Comparison of ENCODE assay signal across 20 cellular contexts in the genomic region with DNA sequence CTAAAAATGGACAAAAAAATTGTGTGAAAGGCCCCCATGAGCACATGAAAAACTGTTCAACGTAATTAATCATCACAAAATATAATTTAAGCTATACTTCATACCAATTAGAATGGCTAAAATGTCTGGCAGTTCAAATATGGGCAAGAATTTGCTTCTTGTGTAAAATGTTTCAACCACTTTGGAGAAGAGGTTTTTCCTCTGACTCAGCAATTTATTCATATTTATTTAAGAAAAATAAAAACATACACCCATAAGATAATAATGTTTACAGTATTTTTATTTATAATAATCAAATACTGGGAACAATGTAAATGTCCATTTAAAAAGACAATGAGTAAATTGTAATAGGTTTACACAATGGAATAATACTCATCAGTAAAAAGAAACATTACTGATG.
DNase-seq lines count a peak whose midpoint lies in the region; ATAC-seq, FAIRE-seq and TF ChIP-seq lines count a peak whose summit lies in the region.
"Had no signal": no experiment of that assay in that cellular context is flagged by ENCODE, and none has a peak within 500 bp of the region (broad histone marks: within the 10 kb centered on the region; RNA-seq: fewer than 3 reads in every experiment).

No MANE protein-coding gene starts in this region.

- dilution Hi-C loops in IMR-90 (cut with HindIII; ENCODE audit: low sequenced_read_pairs, unreplicated experiment): no loop called here

- no peak overlapping the region for H2AFZ ChIP-seq in IMR-90 (replicated peaks; ENCODE audit: low read length, poor library complexity)

- no peak overlapping the region for H2AK5ac ChIP-seq in IMR-90 (ENCODE audit: low read depth, low read length)

- H2BK5ac ChIP-seq in IMR-90 (ENCODE audit: low read depth, low read length, poor library complexity, severe bottlenecking): no peak overlapping the region

- POLR2A ChIA-PET in A549 (lab: Yijun Ruan, JAX) (no interaction called here), IMR-90 (lab: Charles Lee; ENCODE audit: unreplicated experiment) (no interaction called here)

- DNase-seq in A549 (ENCODE audit: low read depth in 1 of 2, low spot score in 1 of 2) (no peak), IMR-90 (no peak), NCI-H1092 treated with DMSO at 0.1 percent for 48 hours (lab: John Stamatoyannopoulos, UW) (no peak), H54 (ENCODE audit: insufficient read length, low spot score) (no peak)
- DNase-seq: 8988T; AML-193; Caco-2; Calu3; CD4-positive, alpha-beta T cell; CD8-positive, alpha-beta T cell; DMS79 treated with DMSO at 0.1 percent for 48 hours; GF-D8 had no signal

- H2BK20ac ChIP-seq in IMR-90 (ENCODE audit: low read depth, low read length): no peak overlapping the region

- no peak overlapping the region for H3K23ac ChIP-seq in IMR-90 (ENCODE audit: low read depth, low read length)

- no peaks in the 10 kb centered on the region for H3K27me3 ChIP-seq in IMR-90 (ENCODE audit: control insufficient read depth, insufficient read depth, low read length)
- H3K27me3 ChIP-seq: BLaER1 treated with 17β-estradiol and CSF1 and Interleukin-3, amounts not matched to agents 10 nM and 100 nM had no signal

- H2AK9ac ChIP-seq in IMR-90 (replicated peaks; ENCODE audit: low read depth, low read length, poor library complexity): no peak overlapping the region

- H3K9me3 ChIP-seq in A549 (no peaks in the 10 kb centered on the region), IMR-90 (ENCODE audit: control insufficient read depth, insufficient read depth, low read length) (peaks cover 4% of the 10 kb centered on the region; the same call in 1 of the 2 replicates)

- H3K56ac ChIP-seq in IMR-90 (ENCODE audit: extremely low read depth, insufficient read depth, low read length): no peak overlapping the region

- H3K14ac ChIP-seq in IMR-90 (replicated peaks; ENCODE audit: low read depth, low read length): no peak overlapping the region

- H4K5ac ChIP-seq in IMR-90 (ENCODE audit: low read depth, low read length): no peak overlapping the region

- CTCF ChIA-PET in A549 (lab: Yijun Ruan, JAX): no interaction called here
- CTCF ChIA-PET in IMR-90 (lab: Yijun Ruan, JAX): no interaction called here

- intact Hi-C loops in IMR-90 (cut with micrococcal nuclease): no loop called here

- no peak overlapping the region for H2BK120ac ChIP-seq in IMR-90 (ENCODE audit: low read depth, low read length)

- TF ChIP-seq POLR2A in A549 (IDR thresholded peaks at IDR 0.05; ENCODE audit: low read length): no peak
- TF ChIP-seq POLR2A in IMR-90 (IDR thresholded peaks at IDR 0.05; ENCODE audit: low read depth, low read length): no peak
- TF ChIP-seq POLR2A in H54 (IDR thresholded peaks at IDR 0.05; ENCODE audit: low read depth, low read length): no peak

- no peaks in the 10 kb centered on the region for H4K20me1 ChIP-seq in IMR-90 (ENCODE audit: insufficient read depth, low read length)
- H4K20me1 ChIP-seq: BLaER1 treated with 17β-estradiol and CSF1 and Interleukin-3, amounts not matched to agents 10 nM and 100 nM had no signal

- 0% methylated on average over 1 of the region's 1 CpG for WGBS in A549 (ENCODE audit: missing lambda C conversion rate)
- WGBS in IMR-90 (ENCODE audit: extremely low coverage in 2 of 2, insufficient read length in 1 of 2), 2 experiments: no CpG with 5 or more reads among the region's 1 CpG

- H3K9me1 ChIP-seq in IMR-90 (ENCODE audit: insufficient read depth, low read length): no peaks in the 10 kb centered on the region

- no peak overlapping the region for H3K27ac ChIP-seq in A549
- no peak overlapping the region for H3K27ac ChIP-seq in IMR-90 (ENCODE audit: insufficient read depth, low read length)
- H3K27ac ChIP-seq: BLaER1 treated with 17β-estradiol and CSF1 and Interleukin-3, amounts not matched to agents 10 nM and 100 nM; C4-2B had no signal

- H4K8ac ChIP-seq in IMR-90 (ENCODE audit: low read depth in 2 of 2, low read length in 2 of 2): no peak overlapping the region

- in situ Hi-C loops in IMR-90 (cut with MboI; ENCODE audit: low sequenced_read_pairs): no loop called here

- H3K18ac ChIP-seq in IMR-90 (ENCODE audit: low read depth, low read length): no peak overlapping the region

- no peaks in the 10 kb centered on the region for H3K36me3 ChIP-seq in IMR-90 (ENCODE audit: control insufficient read depth, insufficient read depth, low read length)
- H3K36me3 ChIP-seq: BLaER1 treated with 17β-estradiol and CSF1 and Interleukin-3, amounts not matched to agents 10 nM and 100 nM had no signal

- TF ChIP-seq CTCF in A549 (IDR thresholded peaks at IDR 0.05) (no peak), IMR-90 (conservative IDR thresholded peaks at IDR 0.05; ENCODE audit: low read depth, low read length) (no peak)

- H3K9ac ChIP-seq in IMR-90 (ENCODE audit: low read depth, low read length): no peak overlapping the region
- H3K9ac ChIP-seq: BLaER1 treated with 17β-estradiol and CSF1 and Interleukin-3, amounts not matched to agents 10 nM and 100 nM had no signal

- H3K4me3 ChIP-seq in A549: no peak overlapping the region
- H3K4me3 ChIP-seq in IMR-90 (ENCODE audit: insufficient read depth, low read depth, low read length): no peak overlapping the region
- H3K4me3 ChIP-seq: BLaER1 treated with 17β-estradiol and CSF1 and Interleukin-3, amounts not matched to agents 10 nM and 100 nM had no signal

- TF ChIP-seq RAD21 in A549 (conservative IDR thresholded peaks at IDR 0.05 in 1 of 2, IDR thresholded peaks at IDR 0.05 in 1 of 2) (no peak), IMR-90 (IDR thresholded peaks at IDR 0.05; ENCODE audit: low read length) (no peak)

- TF ChIP-seq EP300 in A549 (IDR thresholded peaks at IDR 0.05): no peak

- ATAC-seq in A549: no peak
- ATAC-seq in IMR-90 (ENCODE audit: low read depth): no peak
- ATAC-seq: CD8-positive, alpha-beta T cell had no signal

- no peak overlapping the region for H2BK15ac ChIP-seq in IMR-90 (ENCODE audit: low read depth, low read length)

- no TSS peak for BruUV-seq in IMR-90 (replicated peaks; lab: Mats Ljungman, UMichigan)

- no peak overlapping the region for H4K91ac ChIP-seq in IMR-90 (ENCODE audit: insufficient read depth, low read depth, low read length)

- H3K4me1 ChIP-seq in A549 (no peaks in the 10 kb centered on the region), IMR-90 (ENCODE audit: control insufficient read depth, insufficient read depth, low read length) (no peaks in the 10 kb centered on the region)
- H3K4me1 ChIP-seq: BLaER1 treated with 17β-estradiol and CSF1 and Interleukin-3, amounts not matched to agents 10 nM and 100 nM; Caco-2 had no signal

- FAIRE-seq in A549 (lab: Jason Lieb, UNC): no peak
- peak; percentile 12 for FAIRE-seq in endometrium (lab: Jason Lieb, UNC)
- no peak for FAIRE-seq in H54 (lab: Jason Lieb, UNC)
- FAIRE-seq: A204.1, D721Med, G401.6, GM12891, GM19239 had no signal

- H3K4me2 ChIP-seq in A549 (no peak overlapping the region), IMR-90 (ENCODE audit: low read depth, low read length) (no peak overlapping the region)
- H3K4me2 ChIP-seq: BLaER1 treated with 17β-estradiol and CSF1 and Interleukin-3, amounts not matched to agents 10 nM and 100 nM had no signal

- H3K4ac ChIP-seq in IMR-90 (ENCODE audit: low read depth, low read length): no peak overlapping the region

- no peaks in the 10 kb centered on the region for H3K79me1 ChIP-seq in IMR-90 (ENCODE audit: low read depth in 1 of 2, low read length in 2 of 2)

TF ChIP-seq in A549, 52 proteins besides CTCF, POLR2A, EP300 and RAD21:
- TF ChIP-seq POLR2AphosphoS2 (conservative IDR thresholded peaks at IDR 0.05; ENCODE audit: low read length) (no peak), MAFK (IDR thresholded peaks at IDR 0.05; ENCODE audit: partially characterized antibody) (peak; percentile 61), FOXS1 (CRISPR knock-in tag; IDR thresholded peaks at IDR 0.05) (no peak)

TF ChIP-seq in IMR-90, 13 proteins besides CTCF, POLR2A, EP300 and RAD21:
- TF ChIP-seq MXI1 (IDR thresholded peaks at IDR 0.05; ENCODE audit: borderline replicate concordance, low read depth, low read length) (no peak), SMC3 (IDR thresholded peaks at IDR 0.05; ENCODE audit: low read depth, low read length) (no peak), MAFK (IDR thresholded peaks at IDR 0.05; ENCODE audit: low read depth, low read length) (peak; percentile 77), MAZ (IDR thresholded peaks at IDR 0.05; ENCODE audit: borderline replicate concordance, low read depth, low read length) (no peak)
- TF ChIP-seq, protein P1, sequence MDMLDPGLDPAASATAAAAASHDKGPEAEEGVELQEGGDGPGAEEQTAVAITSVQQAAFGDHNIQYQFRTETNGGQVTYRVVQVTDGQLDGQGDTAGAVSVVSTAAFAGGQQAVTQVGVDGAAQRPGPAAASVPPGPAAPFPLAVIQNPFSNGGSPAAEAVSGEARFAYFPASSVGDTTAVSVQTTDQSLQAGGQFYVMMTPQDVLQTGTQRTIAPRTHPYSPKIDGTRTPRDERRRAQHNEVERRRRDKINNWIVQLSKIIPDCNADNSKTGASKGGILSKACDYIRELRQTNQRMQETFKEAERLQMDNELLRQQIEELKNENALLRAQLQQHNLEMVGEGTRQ (IDR thresholded peaks at IDR 0.05; ENCODE audit: low read depth, low read length): no peak
